Comparison of ENCODE assay signal across 8 cellular contexts in the genomic region with DNA sequence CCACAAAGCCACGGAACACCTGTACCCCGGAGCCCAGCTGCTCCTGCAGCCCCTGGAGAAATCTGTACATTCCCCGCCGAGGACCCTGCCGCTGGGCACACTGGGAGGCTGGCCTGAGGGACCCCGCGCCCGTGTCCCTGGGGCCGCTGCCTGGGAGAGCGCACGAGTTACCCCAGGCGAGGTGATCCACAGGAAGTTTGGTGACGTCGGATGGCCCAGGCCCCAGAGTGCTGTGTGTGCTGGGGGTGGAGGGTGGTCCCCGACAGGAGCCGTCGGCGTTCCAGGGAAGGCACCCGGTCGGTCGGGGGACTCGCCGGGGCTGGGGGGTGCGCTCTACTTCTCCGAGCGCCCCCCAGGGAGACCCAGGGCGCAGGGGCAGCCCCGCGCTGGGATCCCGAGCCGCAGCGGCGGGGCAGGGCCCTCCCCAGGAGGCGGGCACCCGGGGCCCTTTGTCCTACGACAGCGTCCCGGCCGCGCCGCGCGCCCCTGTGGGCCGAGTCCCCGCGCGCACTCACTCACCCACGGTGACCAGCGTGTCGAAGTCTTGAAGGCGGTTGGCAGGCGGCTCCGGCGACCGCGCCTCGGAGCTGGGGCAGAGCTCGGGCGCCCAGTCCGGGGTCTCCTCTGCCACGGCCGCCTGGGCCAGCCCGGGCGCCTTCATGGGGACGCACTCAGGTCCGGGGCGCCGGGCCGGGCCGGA.
A peak's percentile ranks its signal among the peaks of the same experiment; 100 is the strongest.
DNase-seq lines count a peak whose midpoint lies in the region; ATAC-seq and TF ChIP-seq lines count a peak whose summit lies in the region.
"Not testable (repeated sequence)": the region's sequence is repeated elsewhere in the genome, so short reads cannot be mapped to it uniquely, and the experiment has no call there.

No MANE protein-coding gene starts in this region.

- H3K27ac ChIP-seq in right lobe of liver = not testable (repeated sequence)

- not testable (repeated sequence) for H3K36me3 ChIP-seq in right lobe of liver

- H3K9me3 Mint-ChIP-seq in central memory CD8-positive, alpha-beta T cell = not testable (repeated sequence)

- intact Hi-C loops in right lobe of liver (cut with DNase I) = not testable (repeated sequence)

- not testable (repeated sequence) for H3K36me3 Mint-ChIP-seq in central memory CD8-positive, alpha-beta T cell (ENCODE audit: insufficient read depth)

- WGBS in right lobe of liver (ENCODE audit: insufficient coverage, low coverage, low lambda C conversion rate, missing lambda C conversion rate) = no CpG with 5 or more reads among the region's 70 CpGs

- H3K9me3 ChIP-seq in right lobe of liver = not testable (repeated sequence)

- not testable (repeated sequence) for TF ChIP-seq CTCF in GM12875 (IDR thresholded peaks at IDR 0.05; ENCODE audit: borderline replicate concordance, insufficient read depth, low read depth, low read length); right lobe of liver (IDR thresholded peaks at IDR 0.05)

- H3K27me3 Mint-ChIP-seq in central memory CD8-positive, alpha-beta T cell = not testable (repeated sequence)

- DNase-seq in NCI-H510A treated with DMSO at 0.1 percent for 48 hours (lab: John Stamatoyannopoulos, UW) = peak; percentile 0
- DNase-seq in activated CD8-positive, alpha-beta memory T cell treated with anti-CD3 and anti-CD28 coated beads for 48 hours (ENCODE audit: low read depth in 2 of 3, low spot score in 2 of 3) = peak in 2 of 3 experiments; percentile 14
- DNase-seq in central memory CD8-positive, alpha-beta T cell (ENCODE audit: low spot score in 2 of 2) = not testable (repeated sequence)
- peak in 1 of 3 donors; percentile 10 for DNase-seq in right lobe of liver
- DNase-seq in stimulated activated CD8-positive, alpha-beta memory T cell treated with anti-CD3 and anti-CD28 coated beads, Interleukin-12 subunit alpha, Interleukin-12 subunit beta, amount 100 ng/mL, for 4 hours (ENCODE audit: low read depth) = peak; percentile 24

- not testable (repeated sequence) for H3K4me1 ChIP-seq in right lobe of liver

- H3K27ac Mint-ChIP-seq in central memory CD8-positive, alpha-beta T cell (ENCODE audit: low read depth) = not testable (repeated sequence)

- not testable (repeated sequence) for H3K27me3 ChIP-seq in right lobe of liver

- H3K4me3 ChIP-seq in GM12875 (ENCODE audit: low read depth, low read length) (peak overlapping the region; percentile 47), right lobe of liver (peak overlapping the region in 2 of 3 donors; percentile 35 to 37)

- peak overlapping the region; percentile 50 for H3K4me3 Mint-ChIP-seq in central memory CD8-positive, alpha-beta T cell

- H3K4me1 Mint-ChIP-seq in central memory CD8-positive, alpha-beta T cell = not testable (repeated sequence)

- TF ChIP-seq POLR2A in right lobe of liver (IDR thresholded peaks at IDR 0.05) = not testable (repeated sequence)

- peak; percentile 74 for ATAC-seq in GM21529 (IDR thresholded peaks at IDR 0.05; ENCODE audit: unreplicated experiment)
- ATAC-seq in HG03135 (IDR thresholded peaks at IDR 0.05; ENCODE audit: unreplicated experiment) = peak; percentile 58
- peak; percentile 37 for ATAC-seq in central memory CD8-positive, alpha-beta T cell (replicated peaks; ENCODE audit: extremely low read depth, poor library complexity, severe bottlenecking)
- ATAC-seq in right lobe of liver = peak; percentile 76 to 87 (median 84)
